Comparison of ENCODE assay signal across 8 cellular contexts in genomic region chr20:50932016-50932338, GRCh38.
DNase-seq lines count a peak whose midpoint lies in the region; ATAC-seq and TF ChIP-seq lines count a peak whose summit lies in the region.

No MANE protein-coding gene starts in this region.

- no peak for ATAC-seq in GM18909 (IDR thresholded peaks at IDR 0.05; ENCODE audit: poor library complexity, unreplicated experiment)

- DNase-seq in DMS 273 (lab: John Stamatoyannopoulos, UW; ENCODE audit: unreplicated experiment) (peak; percentile 45), DMS 273 treated with DMSO at 0.1 percent for 48 hours (lab: John Stamatoyannopoulos, UW) (no peak), SK-N-MC (ENCODE audit: low read depth, low spot score) (no peak), fibroblast of pulmonary artery (ENCODE audit: low read depth) (no peak), NAMALWA (ENCODE audit: low spot score) (no peak)
- no peak for DNase-seq in activated effector memory CD4-positive, alpha-beta T cell treated with Interleukin-2 at 50 U/mL for 16 hours

- peak overlapping the region; percentile 98 for H3K27ac ChIP-seq in SK-N-MC
- H3K27ac ChIP-seq in skin epidermis, result peak overlapping the region; percentile 97 to 100 (median 99)

- no peaks in the 10 kb centered on the region for H3K9me3 ChIP-seq in SK-N-MC (ENCODE audit: low read depth, low read length)

- peaks cover 61% of the 10 kb centered on the region for H3K36me3 ChIP-seq in SK-N-MC (ENCODE audit: insufficient read depth, low read length)

- no peak for TF ChIP-seq CTCF in fibroblast of pulmonary artery (IDR thresholded peaks at IDR 0.05; ENCODE audit: low read length, missing control alignments)

- no peak overlapping the region for H3K9ac ChIP-seq in SK-N-MC (ENCODE audit: insufficient read length)

- peak overlapping the region; percentile 49 for H3K4me3 ChIP-seq in SK-N-MC
- H3K4me3 ChIP-seq in fibroblast of pulmonary artery (replicated peaks; ENCODE audit: low read depth, low read length), result peak overlapping the region; percentile 84
- peak overlapping the region; percentile 44 to 95 (median 66) for H3K4me3 ChIP-seq in skin epidermis
